ENCODE assay signal across 29 cellular contexts in the genomic region with DNA sequence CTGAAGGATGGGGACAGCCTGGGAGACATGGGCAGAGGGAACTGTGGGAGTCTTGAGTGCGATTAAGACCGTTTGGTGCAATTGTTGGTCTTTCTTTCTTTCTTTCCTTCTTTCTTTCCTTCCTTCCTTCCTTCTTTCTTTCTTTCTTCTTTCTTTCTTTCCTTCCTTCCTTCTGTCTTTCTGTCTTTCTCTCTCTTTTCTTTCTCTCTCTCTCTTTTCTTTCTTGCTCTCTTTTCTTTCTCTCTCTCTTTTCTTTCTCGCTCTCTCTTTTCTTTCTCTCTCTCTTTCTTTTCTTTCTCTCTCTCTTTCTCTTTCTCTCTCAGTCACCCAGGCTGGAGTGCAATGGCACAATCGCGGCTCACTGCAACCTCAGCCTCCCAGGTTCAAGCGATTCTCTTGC. TPM values are rescaled to one million over a fixed set of nuclear protein-coding genes. Genes with fewer than 3 reads are reported as not detected.
"Had no signal": no experiment of that assay in that cellular context is flagged by ENCODE, and none has a peak within 500 bp of the region (broad histone marks: within the 10 kb centered on the region; RNA-seq: fewer than 3 reads in every experiment).

No MANE protein-coding gene starts in this region.

- H3K36me3 ChIP-seq: adrenal gland, ascending aorta, neural progenitor cell had no signal

- ATAC-seq: activated CD8-positive, alpha-beta T cell treated with anti-CD3 and anti-CD28 coated beads, Interleukin-2, amount 10 ng/mL, durations not matched to agents 7 days and 5 days; left lobe of liver; right lobe of liver; stimulated activated effector memory CD8-positive, alpha-beta T cell treated with anti-CD3 and anti-CD28 coated beads, Interleukin-12 subunit alpha, Interleukin-12 subunit beta, amount 100 ng/mL, for 72 hours had no signal

- H3K27me3 ChIP-seq: adrenal gland, ascending aorta, hepatocyte, neural progenitor cell, right lobe of liver, testis, upper lobe of left lung had no signal

- H3K9me3 ChIP-seq: adrenal gland, ascending aorta, esophagus muscularis mucosa, right lobe of liver, testis, upper lobe of left lung had no signal

- H3K36me3 Mint-ChIP-seq: naive B cell had no signal

- H3K27ac ChIP-seq: adrenal gland, hepatocyte, neural progenitor cell, right lobe of liver, testis had no signal

- DNase-seq: activated CD4-positive, alpha-beta T cell treated with anti-CD3 and anti-CD28 coated beads for 48 hours; activated CD4-positive, CD25-positive, alpha-beta regulatory T cell; activated CD8-positive, alpha-beta T cell treated with anti-CD3 and anti-CD28 coated beads, Interleukin-2, amount 10 ng/mL, durations not matched to agents 7 days and 5 days; activated naive CD4-positive, alpha-beta T cell; activated T-cell treated with anti-CD3 and anti-CD28 coated beads, Interleukin-2, amount 50 U/mL, for 1 hour; adrenal gland; central memory CD4-positive, alpha-beta T cell; effector memory CD4-positive, alpha-beta T cell; glutamatergic neuron; immature natural killer cell; naive B cell; posterior cingulate gyrus; right lobe of liver; stimulated activated CD4-positive, alpha-beta T cell treated with anti-CD3 and anti-CD28 coated beads, Interleukin-2, amount 100 ng/mL, for 24 hours; testis had no signal

- H3K4me3 Mint-ChIP-seq: activated CD8-positive, alpha-beta T cell treated with anti-CD3 and anti-CD28 coated beads, Interleukin-2, amount 10 ng/mL, durations not matched to agents 7 days and 5 days; immature natural killer cell; naive B cell; neural progenitor cell; stimulated activated effector memory CD8-positive, alpha-beta T cell treated with anti-CD3 and anti-CD28 coated beads, Interleukin-12 subunit alpha, Interleukin-12 subunit beta, amount 100 ng/mL, for 72 hours; T-helper 1 cell treated with Interleukin-12 subunit alpha and Interleukin-12 subunit beta and Interleukin-4 antibody, amounts not matched to agents 30 μg/mL and 1 μg/mL, for 36 hours had no signal

- H3K4me2 ChIP-seq: hepatocyte, neural progenitor cell had no signal

- H3K27ac Mint-ChIP-seq: activated CD8-positive, alpha-beta T cell treated with anti-CD3 and anti-CD28 coated beads, Interleukin-2, amount 10 ng/mL, durations not matched to agents 7 days and 5 days; neural progenitor cell; stimulated activated effector memory CD8-positive, alpha-beta T cell treated with anti-CD3 and anti-CD28 coated beads, Interleukin-12 subunit alpha, Interleukin-12 subunit beta, amount 100 ng/mL, for 72 hours; T-helper 1 cell treated with Interleukin-12 subunit alpha and Interleukin-12 subunit beta and Interleukin-4 antibody, amounts not matched to agents 30 μg/mL and 1 μg/mL, for 36 hours had no signal

- H3K9ac ChIP-seq: neural progenitor cell had no signal

- H3K4me1 ChIP-seq: neural progenitor cell had no signal

- H3K9me3 Mint-ChIP-seq: activated T-helper 2 cell treated with anti-CD3 and anti-CD28 coated beads, Interferon-gamma antibody, Interleukin-2, Interleukin-4, amounts not matched to agents 10 μg/mL and 5 μg/mL and 100 μg/mL, durations not matched to agents 14 hours and 24 hours and 36 hours; neural progenitor cell; stimulated activated effector memory CD8-positive, alpha-beta T cell treated with anti-CD3 and anti-CD28 coated beads, Interleukin-12 subunit alpha, Interleukin-12 subunit beta, amount 100 ng/mL, for 72 hours; T-helper 1 cell treated with Interleukin-12 subunit alpha and Interleukin-12 subunit beta and Interleukin-4 antibody, amounts not matched to agents 30 μg/mL and 1 μg/mL, for 36 hours had no signal

- H3K4me3 ChIP-seq: adrenal gland, ascending aorta, esophagus muscularis mucosa, hepatocyte, lung, neural progenitor cell, right lobe of liver, skin epidermis, testis, upper lobe of left lung had no signal

- H2AFZ ChIP-seq: hepatocyte, neural progenitor cell had no signal

- H3K79me2 ChIP-seq: hepatocyte had no signal

RNA-seq across cellular contexts. Expression of gene KLHDC9, which starts 2.9 kb away (rescaled TPM):
- total RNA-seq: activated T-helper 2 cell treated with anti-CD3 and anti-CD28 coated beads, Interferon-gamma antibody, Interleukin-2, Interleukin-4, amounts not matched to agents 10 μg/mL and 5 μg/mL and 100 μg/mL, durations not matched to agents 14 hours and 24 hours and 36 hours; mesenteric fat pad had no signal

RNA-seq across cellular contexts. Expression of gene NECTIN4, which starts 5.9 kb away (rescaled TPM):
- total RNA-seq: activated CD8-positive, alpha-beta T cell treated with anti-CD3 and anti-CD28 coated beads, Interleukin-2, amount 10 ng/mL, durations not matched to agents 7 days and 5 days; activated T-helper 2 cell treated with anti-CD3 and anti-CD28 coated beads, Interferon-gamma antibody, Interleukin-2, Interleukin-4, amounts not matched to agents 10 μg/mL and 5 μg/mL and 100 μg/mL, durations not matched to agents 14 hours and 24 hours and 36 hours; adrenal gland; ascending aorta; esophagus muscularis mucosa; frontal cortex; left lobe of liver; mesenteric fat pad; right lobe of liver had no signal
- polyA plus RNA-seq: immature natural killer cell had no signal

RNA-seq across cellular contexts. Expression of gene ARHGAP30, which starts 25.5 kb away (rescaled TPM):
- total RNA-seq: dermis microvascular lymphatic vessel endothelial cell had no signal
